ENCODE assay signal across 25 cellular contexts in the genomic region with DNA sequence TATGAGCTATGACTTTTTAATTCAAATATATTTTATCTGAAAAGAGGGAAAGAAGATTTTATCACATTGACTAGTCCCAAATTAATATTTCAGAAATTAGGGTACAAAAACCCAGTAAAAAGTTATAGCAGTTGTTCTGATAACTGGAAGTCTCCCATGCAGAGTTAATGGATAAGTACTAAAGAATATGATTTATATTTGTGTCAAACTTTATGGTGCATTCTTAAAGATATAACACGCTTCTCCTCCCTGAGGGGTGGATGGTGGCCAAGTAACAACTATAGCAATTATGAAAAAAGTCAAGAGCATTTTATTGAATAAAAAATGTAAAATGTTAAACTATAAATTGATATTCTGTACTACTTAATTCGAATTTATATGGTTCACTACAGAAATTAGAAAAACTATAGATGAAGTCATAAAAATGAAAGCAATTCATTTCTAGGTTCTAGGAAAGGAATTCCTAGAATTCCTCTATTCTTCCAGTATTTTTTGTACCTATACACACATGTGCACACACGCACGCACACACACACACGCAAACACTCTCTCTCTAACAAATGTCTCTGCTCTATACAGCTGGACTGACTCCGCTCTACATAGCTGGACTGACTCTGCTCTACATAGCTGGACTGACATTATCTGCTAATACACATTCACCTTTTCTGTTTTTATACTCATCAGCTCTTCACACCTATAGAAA.
DNase-seq lines count a peak whose midpoint lies in the region; ATAC-seq, FAIRE-seq and TF ChIP-seq lines count a peak whose summit lies in the region.
"Had no signal": no experiment of that assay in that cellular context is flagged by ENCODE, and none has a peak within 500 bp of the region (broad histone marks: within the 10 kb centered on the region; RNA-seq: fewer than 3 reads in every experiment).

No MANE protein-coding gene starts in this region.

- no peak overlapping the region for H2AFZ ChIP-seq in K562 (ENCODE audit: low read depth, low read length)

- 77% methylated on average over 6 of the region's 6 CpGs for WGBS in K562 (ENCODE audit: insufficient coverage, low coverage, missing lambda C conversion rate)

- no peak for ATAC-seq in K562
- ATAC-seq in GM21528 (IDR thresholded peaks at IDR 0.05; ENCODE audit: low FRiP score, unreplicated experiment): no peak
- ATAC-seq: CD8-positive, alpha-beta T cell; Panc1 had no signal

- BruUV-seq in K562 (replicated peaks; lab: Mats Ljungman, UMichigan): no TSS peak

- intact Hi-C loops in K562 (cut with micrococcal nuclease): no loop called here

- H3K36me3 ChIP-seq in K562 (ENCODE audit: control insufficient read depth, insufficient read depth, low read length): no peaks in the 10 kb centered on the region

- in situ Hi-C loops in K562 (cut with MboI): no loop called here

- no peaks in the 10 kb centered on the region for H3K79me2 ChIP-seq in K562 (ENCODE audit: control insufficient read depth, insufficient read depth, low read length)

- no peak overlapping the region for H3K9ac ChIP-seq in K562 (ENCODE audit: insufficient read depth in 1 of 2, low read depth in 2 of 2, low read length in 2 of 2)

- no peaks in the 10 kb centered on the region for H3K9me3 ChIP-seq in K562 (replicated peaks; ENCODE audit: control insufficient read depth, insufficient read depth, low read depth, low read length)
- H3K9me3 ChIP-seq: Caco-2 had no signal

- DNase-seq in DMS 273 (lab: John Stamatoyannopoulos, UW; ENCODE audit: unreplicated experiment) (peak; percentile 34), DMS 273 treated with DMSO at 0.1 percent for 48 hours (lab: John Stamatoyannopoulos, UW) (no peak), H54 (ENCODE audit: insufficient read length, low spot score) (no peak), K562 (ENCODE audit: extremely low read depth in 1 of 4, low spot score in 3 of 4) (no peak), frontal cortex (ENCODE audit: low spot score in 2 of 2) (no peak), NCI-H2171 (lab: John Stamatoyannopoulos, UW) (no peak), NCI-H2081 (lab: John Stamatoyannopoulos, UW) (no peak)
- DNase-seq: CD8-positive, alpha-beta T cell; DMS153; GOT3; KBM-7; MV-4-11; NCI-H1105; NCI-H1436 treated with DMSO at 0.1 percent for 48 hours; NCI-H2029; NCI-H774; SHP77; T-helper 1 cell had no signal

- H4K20me1 ChIP-seq in K562 (replicated peaks; ENCODE audit: control insufficient read depth, insufficient read depth, low read length): no peaks in the 10 kb centered on the region

- H3K9me1 ChIP-seq in K562 (ENCODE audit: control insufficient read depth, insufficient read depth, low read length): no peaks in the 10 kb centered on the region

- no peak for TF ChIP-seq CTCF in K562 (IDR thresholded peaks at IDR 0.05 in 2 of 3, conservative IDR thresholded peaks at IDR 0.05 in 1 of 3; ENCODE audit: insufficient read depth in 2 of 3, low read depth in 1 of 3, low read length in 3 of 3)

- TF ChIP-seq EP300 in K562 (IDR thresholded peaks at IDR 0.05; ENCODE audit: low read length): no peak

- H3K4me3 ChIP-seq in K562: no peak overlapping the region

- 0 out of 5 replicates have a peak, but pooled peaks cover 0 to 8% of the 10 kb centered on the region in 2 experiments for H3K4me1 ChIP-seq in K562 (replicated peaks in 1 of 2; ENCODE audit: control insufficient read depth in 2 of 2, insufficient read depth in 2 of 2, low read length in 2 of 2)
- H3K4me1 ChIP-seq: Caco-2 had no signal

- H3K4me2 ChIP-seq in K562 (ENCODE audit: insufficient read depth, low read length): no peak overlapping the region

- TF ChIP-seq POLR2A in H54 (IDR thresholded peaks at IDR 0.05; ENCODE audit: low read depth, low read length): no peak
- no peak for TF ChIP-seq POLR2A in K562 (conservative IDR thresholded peaks at IDR 0.05)

- H3K27me3 ChIP-seq in K562 (ENCODE audit: control insufficient read depth in 2 of 2, insufficient read depth in 2 of 2, low read length in 2 of 2): no peaks in the 10 kb centered on the region

- POLR2A ChIA-PET in K562 (lab: Yijun Ruan, JAX): interaction anchor here (0.7 to 1.3 kb wide), 2 partner anchors 15 to 48 kb away, joined by 3 to 4 read pairs; no protein-coding TSS in a partner anchor

- FAIRE-seq in H54 (lab: Jason Lieb, UNC) (peak; percentile 23), K562 (lab: Jason Lieb, UNC) (no peak), frontal cortex (lab: Jason Lieb, UNC) (peak; percentile 73)
- FAIRE-seq: GM18507 had no signal

- H3K27ac ChIP-seq in K562 (ENCODE audit: extremely low read depth, low read depth, low read length): no peak overlapping the region
- H3K27ac ChIP-seq: 22Rv1, C4-2B, RWPE1 had no signal

- no peak for TF ChIP-seq RAD21 in K562 (CRISPR knock-in tag; conservative IDR thresholded peaks at IDR 0.05 in 1 of 2, IDR thresholded peaks at IDR 0.05 in 1 of 2)

- CTCF ChIA-PET in K562 (lab: Yijun Ruan, JAX; ENCODE audit: low intra/inter-chr PET ratio): no interaction called here

TF ChIP-seq in K562, 482 proteins besides CTCF, POLR2A, EP300 and RAD21:
- TF ChIP-seq KLF6 (CRISPR knock-in tag; IDR thresholded peaks at IDR 0.05; ENCODE audit: borderline replicate concordance) (no peak), HNRNPH1 (optimal IDR thresholded peaks at IDR 0.05; ENCODE audit: low read depth, low read length) (no peak), SAP30 (IDR thresholded peaks at IDR 0.05; ENCODE audit: borderline replicate concordance, insufficient read depth, low read depth, low read length, poor library complexity, severe bottlenecking) (no peak), ZNF41 (CRISPR knock-in tag; conservative IDR thresholded peaks at IDR 0.05) (no peak)
- TF ChIP-seq, protein P1, sequence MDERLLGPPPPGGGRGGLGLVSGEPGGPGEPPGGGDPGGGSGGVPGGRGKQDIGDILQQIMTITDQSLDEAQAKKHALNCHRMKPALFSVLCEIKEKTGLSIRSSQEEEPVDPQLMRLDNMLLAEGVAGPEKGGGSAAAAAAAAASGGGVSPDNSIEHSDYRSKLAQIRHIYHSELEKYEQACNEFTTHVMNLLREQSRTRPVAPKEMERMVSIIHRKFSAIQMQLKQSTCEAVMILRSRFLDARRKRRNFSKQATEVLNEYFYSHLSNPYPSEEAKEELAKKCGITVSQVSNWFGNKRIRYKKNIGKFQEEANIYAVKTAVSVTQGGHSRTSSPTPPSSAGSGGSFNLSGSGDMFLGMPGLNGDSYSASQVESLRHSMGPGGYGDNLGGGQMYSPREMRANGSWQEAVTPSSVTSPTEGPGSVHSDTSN (CRISPR knock-in tag; IDR thresholded peaks at IDR 0.05; ENCODE audit: low read depth): no peak
- TF ChIP-seq, protein P1 (tag; conservative IDR thresholded peaks at IDR 0.05; ENCODE audit: low read depth): 0 out of 2 replicates have a peak, but pooled peaks have one; percentile 6
